Comparison of ENCODE assay signal across 33 cellular contexts in genomic region chr12:79021021-79021420, GRCh38.
"Had no signal": no experiment of that assay in that cellular context is flagged by ENCODE, and none has a peak within 500 bp of the region (broad histone marks: within the 10 kb centered on the region; RNA-seq: fewer than 3 reads in every experiment).

No MANE protein-coding gene starts in this region.

- ATAC-seq: activated naive CD4-positive, alpha-beta T cell treated with anti-CD3 and anti-CD28 coated beads, Interleukin-2, amount 50 U/mL, for 72 hours; activated naive CD8-positive, alpha-beta T cell treated with anti-CD3 and anti-CD28 coated beads, Interleukin-2, amount 50 U/mL, for 24 hours; activated T-cell treated with anti-CD3 and anti-CD28 coated beads, Interleukin-2, amount 50 U/mL, for 4 hours; activated T-cell treated with anti-CD3 and anti-CD28 coated beads, Interleukin-2, amount 50 U/mL, for 72 hours; activated T-helper 17 cell treated with anti-CD3 and anti-CD28 coated beads, Interleukin-2, amount 50 U/mL, for 72 hours; body of pancreas had no signal

- DNase-seq: activated effector memory CD4-positive, alpha-beta T cell treated with anti-CD3 and anti-CD28 coated beads, Interleukin-2, amount 50 U/mL, for 16 hours; activated effector memory CD4-positive, alpha-beta T cell treated with Interleukin-2 at 50 U/mL for 16 hours; activated gamma-delta T cell; activated gamma-delta T cell treated with Interleukin-2 at 50 U/mL for 16 hours; activated naive CD4-positive, alpha-beta T cell; activated naive CD4-positive, alpha-beta T cell treated with anti-CD3 and anti-CD28 coated beads for 36 hours; activated naive CD4-positive, alpha-beta T cell treated with anti-CD3 and anti-CD28 coated beads, Interleukin-2, amount 10 ng/mL, durations not matched to agents 7 days and 5 days; activated naive CD4-positive, alpha-beta T cell treated with anti-CD3 and anti-CD28 coated beads, Interleukin-2, amount 50 U/mL, for 16 hours; activated naive CD4-positive, alpha-beta T cell treated with Interleukin-2 at 50 U/mL for 16 hours; activated naive CD8-positive, alpha-beta T cell treated with anti-CD3 and anti-CD28 coated beads for 36 hours; activated naive CD8-positive, alpha-beta T cell treated with anti-CD3 and anti-CD28 coated beads, Interleukin-2, amount 10 ng/mL, durations not matched to agents 7 days and 5 days; activated naive CD8-positive, alpha-beta T cell treated with anti-CD3 and anti-CD28 coated beads, Interleukin-2, amount 50 U/mL, for 24 hours; activated T-cell treated with anti-CD3 and anti-CD28 coated beads, Interleukin-2, amount 50 U/mL, for 1 hour; activated T-cell treated with anti-CD3 and anti-CD28 coated beads, Interleukin-2, amount 50 U/mL, for 24 hours; activated T-cell treated with anti-CD3 and anti-CD28 coated beads, Interleukin-2, amount 50 U/mL, for 4 hours; activated T-cell treated with anti-CD3 and anti-CD28 coated beads, Interleukin-2, amount 50 U/mL, for 48 hours; activated T-cell treated with anti-CD3 and anti-CD28 coated beads, Interleukin-2, amount 50 U/mL, for 72 hours; adrenal gland; amniotic stem cell; amygdala; aorta; body of pancreas; brain microvascular endothelial cell; central memory CD4-positive, alpha-beta T cell; cerebellar nuclear complex had no signal

- H3K27me3 Mint-ChIP-seq: activated naive CD4-positive, alpha-beta T cell treated with anti-CD3 and anti-CD28 coated beads, Interleukin-2, amount 10 ng/mL, durations not matched to agents 7 days and 5 days; activated naive CD4-positive, alpha-beta T cell treated with anti-CD3 and anti-CD28 coated beads, Interleukin-2, amount 50 U/mL, for 24 hours; activated naive CD8-positive, alpha-beta T cell; activated naive CD8-positive, alpha-beta T cell treated with anti-CD3 and anti-CD28 coated beads for 36 hours; activated naive CD8-positive, alpha-beta T cell treated with anti-CD3 and anti-CD28 coated beads, Interleukin-2, amount 10 ng/mL, durations not matched to agents 7 days and 5 days; activated naive CD8-positive, alpha-beta T cell treated with anti-CD3 and anti-CD28 coated beads, Interleukin-2, amount 50 U/mL, for 24 hours; activated T-cell treated with anti-CD3 and anti-CD28 coated beads, Interleukin-2, amount 50 U/mL, for 24 hours; activated T-helper 17 cell treated with anti-CD3 and anti-CD28 coated beads, Interleukin-2, amount 50 U/mL, for 72 hours; brain; central memory CD8-positive, alpha-beta T cell had no signal

- H3K4me1 Mint-ChIP-seq: activated naive CD4-positive, alpha-beta T cell treated with anti-CD3 and anti-CD28 coated beads, Interleukin-2, amount 10 ng/mL, durations not matched to agents 7 days and 5 days; activated naive CD4-positive, alpha-beta T cell treated with anti-CD3 and anti-CD28 coated beads, Interleukin-2, amount 50 U/mL, for 24 hours; activated naive CD8-positive, alpha-beta T cell treated with anti-CD3 and anti-CD28 coated beads for 36 hours; activated naive CD8-positive, alpha-beta T cell treated with anti-CD3 and anti-CD28 coated beads, Interleukin-2, amount 10 ng/mL, durations not matched to agents 7 days and 5 days; activated naive CD8-positive, alpha-beta T cell treated with anti-CD3 and anti-CD28 coated beads, Interleukin-2, amount 50 U/mL, for 24 hours; activated T-helper 17 cell treated with anti-CD3 and anti-CD28 coated beads, Interleukin-2, amount 50 U/mL, for 72 hours; central memory CD8-positive, alpha-beta T cell had no signal

- H3K27ac Mint-ChIP-seq: activated naive CD4-positive, alpha-beta T cell treated with anti-CD3 and anti-CD28 coated beads for 36 hours; activated naive CD4-positive, alpha-beta T cell treated with anti-CD3 and anti-CD28 coated beads, Interleukin-2, amount 10 ng/mL, durations not matched to agents 7 days and 5 days; activated naive CD4-positive, alpha-beta T cell treated with anti-CD3 and anti-CD28 coated beads, Interleukin-2, amount 50 U/mL, for 24 hours; activated naive CD4-positive, alpha-beta T cell treated with anti-CD3 and anti-CD28 coated beads, Interleukin-2, amount 50 U/mL, for 72 hours; activated naive CD8-positive, alpha-beta T cell; activated naive CD8-positive, alpha-beta T cell treated with anti-CD3 and anti-CD28 coated beads for 36 hours; activated naive CD8-positive, alpha-beta T cell treated with anti-CD3 and anti-CD28 coated beads, Interleukin-2, amount 10 ng/mL, durations not matched to agents 7 days and 5 days; activated naive CD8-positive, alpha-beta T cell treated with anti-CD3 and anti-CD28 coated beads, Interleukin-2, amount 50 U/mL, for 24 hours; activated T-cell treated with anti-CD3 and anti-CD28 coated beads, Interleukin-2, amount 50 U/mL, for 24 hours; activated T-cell treated with anti-CD3 and anti-CD28 coated beads, Interleukin-2, amount 50 U/mL, for 72 hours; activated T-helper 1 cell treated with anti-CD3 and anti-CD28 coated beads, Interleukin-12 subunit alpha, Interleukin-12 subunit beta, Interleukin-2, Interleukin-4 antibody, amounts not matched to agents 30 ng/mL and 10 ng/mL and 1 ng/mL, durations not matched to agents 14 hours and 24 hours and 36 hours; activated T-helper 17 cell treated with anti-CD3 and anti-CD28 coated beads, Interleukin-2, amount 50 U/mL, for 72 hours; activated T-helper 2 cell treated with anti-CD3 and anti-CD28 coated beads, Interferon-gamma antibody, Interleukin-2, Interleukin-4, amounts not matched to agents 10 μg/mL and 5 μg/mL and 100 μg/mL, durations not matched to agents 14 hours and 24 hours and 36 hours had no signal

- H3K9me3 Mint-ChIP-seq: activated naive CD4-positive, alpha-beta T cell treated with anti-CD3 and anti-CD28 coated beads, Interleukin-2, amount 50 U/mL, for 24 hours had no signal

- H3K36me3 Mint-ChIP-seq: activated naive CD4-positive, alpha-beta T cell treated with anti-CD3 and anti-CD28 coated beads, Interleukin-2, amount 10 ng/mL, durations not matched to agents 7 days and 5 days; activated naive CD4-positive, alpha-beta T cell treated with anti-CD3 and anti-CD28 coated beads, Interleukin-2, amount 50 U/mL, for 24 hours; activated naive CD4-positive, alpha-beta T cell treated with anti-CD3 and anti-CD28 coated beads, Interleukin-2, amount 50 U/mL, for 72 hours; activated naive CD8-positive, alpha-beta T cell; activated naive CD8-positive, alpha-beta T cell treated with anti-CD3 and anti-CD28 coated beads for 36 hours; activated naive CD8-positive, alpha-beta T cell treated with anti-CD3 and anti-CD28 coated beads, Interleukin-2, amount 10 ng/mL, durations not matched to agents 7 days and 5 days had no signal

- H3K4me3 Mint-ChIP-seq: activated naive CD4-positive, alpha-beta T cell treated with anti-CD3 and anti-CD28 coated beads for 36 hours; activated naive CD4-positive, alpha-beta T cell treated with anti-CD3 and anti-CD28 coated beads, Interleukin-2, amount 10 ng/mL, durations not matched to agents 7 days and 5 days; activated naive CD4-positive, alpha-beta T cell treated with anti-CD3 and anti-CD28 coated beads, Interleukin-2, amount 50 U/mL, for 24 hours; activated naive CD8-positive, alpha-beta T cell; activated naive CD8-positive, alpha-beta T cell treated with anti-CD3 and anti-CD28 coated beads for 36 hours; activated naive CD8-positive, alpha-beta T cell treated with anti-CD3 and anti-CD28 coated beads, Interleukin-2, amount 10 ng/mL, durations not matched to agents 7 days and 5 days; activated naive CD8-positive, alpha-beta T cell treated with anti-CD3 and anti-CD28 coated beads, Interleukin-2, amount 50 U/mL, for 24 hours; activated T-cell treated with anti-CD3 and anti-CD28 coated beads, Interleukin-2, amount 50 U/mL, for 24 hours; activated T-cell treated with anti-CD3 and anti-CD28 coated beads, Interleukin-2, amount 50 U/mL, for 4 hours; activated T-cell treated with anti-CD3 and anti-CD28 coated beads, Interleukin-2, amount 50 U/mL, for 72 hours; activated T-helper 1 cell treated with anti-CD3 and anti-CD28 coated beads, Interleukin-12 subunit alpha, Interleukin-12 subunit beta, Interleukin-2, Interleukin-4 antibody, amounts not matched to agents 30 ng/mL and 10 ng/mL and 1 ng/mL, durations not matched to agents 14 hours and 24 hours and 36 hours; activated T-helper 17 cell treated with anti-CD3 and anti-CD28 coated beads, Interleukin-2, amount 50 U/mL, for 72 hours; brain; central memory CD8-positive, alpha-beta T cell had no signal
